Comparison of ENCODE assay signal across 13 cellular contexts in the genomic region with DNA sequence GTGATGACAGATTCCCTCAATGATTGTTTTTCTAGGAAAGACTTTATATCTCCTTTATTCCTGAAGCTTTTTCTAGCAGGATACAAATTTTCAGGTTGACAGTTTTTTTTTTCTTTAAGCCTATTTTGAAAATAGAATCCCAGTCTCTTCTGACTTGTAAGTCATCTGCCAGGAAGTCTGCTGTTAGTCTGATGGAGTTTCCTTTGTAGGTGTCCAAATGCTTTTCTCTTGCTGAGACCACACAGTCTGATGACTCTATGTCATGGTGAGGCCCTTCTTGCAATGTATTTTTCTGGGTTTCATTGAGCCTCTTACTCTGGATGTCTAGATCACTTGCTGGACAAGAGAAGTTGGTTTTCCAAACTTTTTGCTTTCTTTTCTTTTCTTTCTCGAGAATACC.
"Had no signal": no experiment of that assay in that cellular context is flagged by ENCODE, and none has a peak within 500 bp of the region (broad histone marks: within the 10 kb centered on the region; RNA-seq: fewer than 3 reads in every experiment).

No MANE protein-coding gene starts in this region.

- FAIRE-seq: kidney had no signal

- H3K27me3 ChIP-seq: tibial nerve, vagina had no signal

- H3K4me3 ChIP-seq: coronary artery, tibial nerve, vagina had no signal

- H3K4me3 Mint-ChIP-seq: mesothelial cell of epicardium had no signal

- H3K27ac ChIP-seq: coronary artery, epithelial cell of prostate, parathyroid adenoma, tibial nerve, vagina, VCaP had no signal

- H3K27me3 Mint-ChIP-seq: T-cell had no signal

- ATAC-seq: T-cell had no signal

- H3K27ac Mint-ChIP-seq: mesothelial cell of epicardium had no signal

- H3K4me1 Mint-ChIP-seq: mesothelial cell of epicardium had no signal

- DNase-seq: activated CD4-positive, alpha-beta T cell treated with anti-CD3 and anti-CD28 coated beads for 48 hours; central memory CD4-positive, alpha-beta T cell; effector CD8-positive, alpha-beta T cell; kidney; stimulated activated CD4-positive, alpha-beta T cell treated with anti-CD3 and anti-CD28 coated beads, Interleukin-4, amount 100 ng/mL, for 24 hours; T-cell had no signal

- H3K9ac ChIP-seq: parathyroid adenoma had no signal

- H2AFZ ChIP-seq: parathyroid adenoma had no signal
